16 cellular contexts compared by ENCODE assay signal in the genomic region with DNA sequence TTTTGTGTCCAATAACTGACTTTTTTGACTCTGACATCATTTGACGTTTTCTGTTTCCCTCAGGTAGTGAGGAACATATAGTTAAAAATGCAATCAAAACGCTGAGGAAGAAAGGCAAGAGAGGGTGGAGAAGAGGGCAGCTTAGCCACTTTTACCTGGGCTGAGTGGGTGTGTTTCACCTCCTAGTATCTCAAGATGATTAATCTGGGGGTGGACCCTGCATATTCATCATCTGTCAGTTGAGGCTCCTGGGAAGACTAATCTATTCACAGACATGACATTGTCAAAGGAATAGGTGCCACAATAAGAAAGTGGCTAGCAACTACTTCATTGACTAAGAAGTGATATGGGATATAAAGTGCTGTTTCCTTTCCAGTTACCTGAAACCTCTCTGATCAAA.
DNase-seq lines count a peak whose midpoint lies in the region; ATAC-seq and TF ChIP-seq lines count a peak whose summit lies in the region.
"Had no signal": no experiment of that assay in that cellular context is flagged by ENCODE, and none has a peak within 500 bp of the region (broad histone marks: within the 10 kb centered on the region; RNA-seq: fewer than 3 reads in every experiment).

No MANE protein-coding gene starts in this region.

- H3K4me1 ChIP-seq in CD4-positive, alpha-beta memory T cell (ENCODE audit: insufficient read depth, low read length): no peaks in the 10 kb centered on the region
- no peaks in the 10 kb centered on the region for H3K4me1 ChIP-seq in testis

- intact Hi-C loops in CD4-positive, alpha-beta memory T cell (cut with micrococcal nuclease): no loop called here
- intact Hi-C loops in testis (cut with DNase I; ENCODE audit: low total_unique reads): no loop called here
- intact Hi-C loops in dorsolateral prefrontal cortex (cut with DNase I): loop anchor here in 1 of 2 donors (5.0 kb wide), 1 partner anchor 324 kb away; no protein-coding TSS in a partner anchor

- TF ChIP-seq POLR2A in testis (IDR thresholded peaks at IDR 0.05): no peak

- TF ChIP-seq CTCF in epithelial cell of esophagus (IDR thresholded peaks at IDR 0.05; ENCODE audit: insufficient read depth, low read depth, low read length, missing control alignments): no peak
- TF ChIP-seq CTCF in testis (IDR thresholded peaks at IDR 0.05): no peak
- TF ChIP-seq CTCF in dorsolateral prefrontal cortex (IDR thresholded peaks at IDR 0.05 in 54 of 56, conservative IDR thresholded peaks at IDR 0.05 in 2 of 56; ENCODE audit: low read depth in 1 of 56, partially characterized antibody in 56 of 56): no peak

- H3K4me3 Mint-ChIP-seq in CD4-positive, alpha-beta memory T cell: no peak overlapping the region
- H3K4me3 Mint-ChIP-seq: CD14-positive monocyte; CD4-positive, alpha-beta T cell; GM23338; H9 had no signal

- no peaks in the 10 kb centered on the region for H3K9me3 ChIP-seq in CD4-positive, alpha-beta memory T cell (ENCODE audit: control insufficient read depth in 1 of 2, low read length in 2 of 2)
- no peaks in the 10 kb centered on the region for H3K9me3 ChIP-seq in testis

- no peaks in the 10 kb centered on the region for H3K36me3 ChIP-seq in CD4-positive, alpha-beta memory T cell (ENCODE audit: insufficient read depth, low read length)
- no peaks in the 10 kb centered on the region for H3K36me3 ChIP-seq in testis (ENCODE audit: low read depth, missing control alignments)

- POLR2A ChIA-PET in CD4-positive, alpha-beta memory T cell (lab: Charles Lee; ENCODE audit: partially characterized antibody): no interaction called here

- H3K4me1 Mint-ChIP-seq in CD4-positive, alpha-beta memory T cell: no peaks in the 10 kb centered on the region
- H3K4me1 Mint-ChIP-seq: CD14-positive monocyte had no signal

- H3K4me3 ChIP-seq in epithelial cell of esophagus (ENCODE audit: low read length) (no peak overlapping the region), testis (no peak overlapping the region), dorsolateral prefrontal cortex (no peak overlapping the region)
- no peak overlapping the region for H3K4me3 ChIP-seq in CD4-positive, alpha-beta memory T cell (ENCODE audit: low read length in 2 of 2)
- H3K4me3 ChIP-seq: GM23338 had no signal

- no peak overlapping the region for H3K27ac ChIP-seq in CD4-positive, alpha-beta memory T cell (ENCODE audit: low read depth, low read length)
- H3K27ac ChIP-seq in testis (no peak overlapping the region), dorsolateral prefrontal cortex (no peak overlapping the region)

- 80 to 85% methylated on average over 2 of the region's 2 CpGs for WGBS in testis, 2 donors

- H3K27me3 ChIP-seq in CD4-positive, alpha-beta memory T cell (ENCODE audit: insufficient read depth, low read length): no peaks in the 10 kb centered on the region
- H3K27me3 ChIP-seq in testis: no peaks in the 10 kb centered on the region
- H3K27me3 ChIP-seq in dorsolateral prefrontal cortex: peaks cover 0 to 16% (median 0%) of the 10 kb centered on the region in 45 donors

- ATAC-seq in GM18502 (IDR thresholded peaks at IDR 0.05; ENCODE audit: poor library complexity, unreplicated experiment) (peak; percentile 12), GM21447 (IDR thresholded peaks at IDR 0.05; ENCODE audit: unreplicated experiment) (no peak)
- ATAC-seq: GM23338, HCT116 had no signal

- H3K9me3 Mint-ChIP-seq in CD4-positive, alpha-beta memory T cell: peaks cover 0 to 3% (median 2%) of the 10 kb centered on the region in 8 donors
- H3K9me3 Mint-ChIP-seq: CD4-positive, alpha-beta T cell; GM23338; H9 had no signal

- peak; percentile 65 for DNase-seq in NCI-H69 (lab: John Stamatoyannopoulos, UW)
- peak; percentile 2 for DNase-seq in epithelial cell of esophagus (ENCODE audit: low read depth)
- DNase-seq in putamen (ENCODE audit: low spot score): peak; percentile 82
- DNase-seq in CD4-positive, alpha-beta memory T cell: no peak
- no peak for DNase-seq in testis
- no peak for DNase-seq in dorsolateral prefrontal cortex
- DNase-seq: CD4-positive, alpha-beta T cell; COR-L47; DMS153; DND-41; H9 had no signal

- no peaks in the 10 kb centered on the region for H3K27me3 Mint-ChIP-seq in CD4-positive, alpha-beta memory T cell
- H3K27me3 Mint-ChIP-seq: CD4-positive, alpha-beta T cell had no signal

- no peak overlapping the region for H3K27ac Mint-ChIP-seq in CD4-positive, alpha-beta memory T cell
- H3K27ac Mint-ChIP-seq: CD14-positive monocyte; CD4-positive, alpha-beta T cell; GM23338; H9 had no signal

- CTCF ChIA-PET in CD4-positive, alpha-beta memory T cell (lab: Charles Lee; ENCODE audit: partially characterized antibody): no interaction called here

- H3K36me3 Mint-ChIP-seq in CD4-positive, alpha-beta memory T cell: no peaks in the 10 kb centered on the region
- H3K36me3 Mint-ChIP-seq: CD14-positive monocyte had no signal

Comparison
In these comparisons a context has a peak if more than half of its experiments do, and no peak if none do; other contexts are left out.
1. DNase-seq: peak in NCI-H69 (single experiment), epithelial cell of esophagus (single experiment) and putamen (single experiment); none in CD4-positive, alpha-beta memory T cell (0 of 5), testis (single experiment) and dorsolateral prefrontal cortex (0 of 10).